In the genomic region with DNA sequence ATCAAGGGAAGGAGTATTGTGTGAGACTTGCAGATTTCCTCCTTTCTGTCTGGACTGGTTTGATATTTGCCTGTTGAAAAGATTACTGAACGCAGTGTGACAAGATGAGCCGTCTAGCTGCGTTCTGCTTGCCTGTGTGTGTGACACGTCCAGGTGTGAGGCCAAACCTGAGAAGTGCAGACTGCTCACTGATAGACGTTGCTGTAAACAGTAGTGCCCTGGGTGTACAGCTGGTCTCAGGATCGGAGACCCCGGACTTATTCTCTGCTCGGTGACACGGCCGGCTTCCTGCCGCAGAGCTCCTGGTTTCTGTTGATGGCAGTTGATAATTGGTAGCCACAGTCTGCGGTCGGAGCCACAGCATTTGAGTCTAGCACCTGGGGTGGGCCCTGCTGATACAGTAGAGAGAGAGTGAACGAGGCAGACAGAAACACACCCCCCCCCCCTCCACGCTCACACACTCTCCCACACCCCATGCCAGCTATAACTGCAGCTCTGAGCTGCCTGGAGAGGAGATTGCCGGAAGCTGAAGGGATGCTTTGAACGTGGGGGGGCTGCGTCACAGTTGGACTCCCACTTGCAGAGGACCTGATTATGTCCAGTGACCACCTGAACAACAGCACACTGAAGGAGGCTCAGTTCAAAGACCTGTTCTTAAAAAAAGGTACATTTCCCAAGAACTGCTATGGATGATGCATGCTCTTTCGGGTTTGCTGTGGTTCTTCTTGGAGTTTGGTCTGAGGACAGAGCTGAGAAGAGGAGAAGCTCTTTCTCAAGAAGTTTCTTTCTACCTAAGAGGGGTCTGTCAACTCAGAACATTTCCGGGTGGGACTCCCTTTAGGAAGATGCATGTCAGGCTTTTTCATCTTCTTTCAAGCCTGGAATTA, we compare ENCODE assay signal across 8 cellular contexts.
DNase-seq lines count a peak whose midpoint lies in the region; ATAC-seq and TF ChIP-seq lines count a peak whose summit lies in the region.

No MANE protein-coding gene starts in this region.

- H3K9me3 Mint-ChIP-seq in activated CD4-positive, alpha-beta T cell treated with anti-CD3 and anti-CD28 coated beads, Interleukin-2, amount 10 ng/mL, durations not matched to agents 24 days and 14 days = no peaks in the 10 kb centered on the region

- DNase-seq in BE2C (peak; percentile 21), osteoblast (ENCODE audit: insufficient read length, low spot score, missing footprints) (peak; percentile 75), tibial artery (no peak), amniotic stem cell (lab: John Stamatoyannopoulos, UW) (no peak)
- peak; percentile 91 for DNase-seq in activated CD4-positive, alpha-beta T cell treated with anti-CD3 and anti-CD28 coated beads, Interleukin-2, amount 10 ng/mL, durations not matched to agents 24 days and 14 days
- peak; percentile 66 to 81 (median 79) for DNase-seq in effector memory CD4-positive, alpha-beta T cell

- H3K4me3 ChIP-seq in BE2C (ENCODE audit: low read depth, low read length) (peak overlapping the region; percentile 60), osteoblast (ENCODE audit: insufficient read depth, low read length) (peak overlapping the region; percentile 70), tibial artery (peak overlapping the region; percentile 39 to 52)
- H3K4me3 ChIP-seq in effector memory CD4-positive, alpha-beta T cell (ENCODE audit: insufficient read depth, low read depth, low read length, poor library complexity, severe bottlenecking) = peak overlapping the region; percentile 33

- no peaks in the 10 kb centered on the region for H3K27me3 ChIP-seq in BE2C
- H3K27me3 ChIP-seq in effector memory CD4-positive, alpha-beta T cell (replicated peaks; ENCODE audit: control insufficient read depth, insufficient read depth, low read length, poor library complexity, severe bottlenecking) = no peaks in the 10 kb centered on the region
- peaks cover 25% of the 10 kb centered on the region for H3K27me3 ChIP-seq in osteoblast (ENCODE audit: insufficient read depth, low read length)
- H3K27me3 ChIP-seq in tibial artery = no peaks in the 10 kb centered on the region

- H3K4me2 ChIP-seq in osteoblast (ENCODE audit: insufficient read depth, low read length) = peak overlapping the region; percentile 94

- no peaks in the 10 kb centered on the region for H4K20me1 ChIP-seq in osteoblast (ENCODE audit: insufficient read depth, low read length)

- H3K27me3 Mint-ChIP-seq in activated CD4-positive, alpha-beta T cell treated with anti-CD3 and anti-CD28 coated beads, Interleukin-2, amount 10 ng/mL, durations not matched to agents 24 days and 14 days = no peaks in the 10 kb centered on the region

- H3K36me3 Mint-ChIP-seq in activated CD4-positive, alpha-beta T cell treated with anti-CD3 and anti-CD28 coated beads, Interleukin-2, amount 10 ng/mL, durations not matched to agents 24 days and 14 days (ENCODE audit: low read depth) = peaks cover 6% of the 10 kb centered on the region

- no peaks in the 10 kb centered on the region for H3K9me3 ChIP-seq in BE2C
- no peaks in the 10 kb centered on the region for H3K9me3 ChIP-seq in effector memory CD4-positive, alpha-beta T cell (ENCODE audit: control insufficient read depth, low read length)
- no peaks in the 10 kb centered on the region for H3K9me3 ChIP-seq in osteoblast (ENCODE audit: low read depth, low read length)
- no peaks in the 10 kb centered on the region for H3K9me3 ChIP-seq in tibial artery

- peak overlapping the region; percentile 94 for H3K4me3 Mint-ChIP-seq in activated CD4-positive, alpha-beta T cell treated with anti-CD3 and anti-CD28 coated beads, Interleukin-2, amount 10 ng/mL, durations not matched to agents 24 days and 14 days

- peak overlapping the region; percentile 66 for H3K27ac ChIP-seq in effector memory CD4-positive, alpha-beta T cell (ENCODE audit: insufficient read depth, low read length, poor library complexity, severe bottlenecking)
- H3K27ac ChIP-seq in osteoblast (ENCODE audit: low read depth, low read length) (no peak overlapping the region), tibial artery (peak overlapping the region; percentile 65 to 69)

- peak overlapping the region; percentile 85 for H2AFZ ChIP-seq in osteoblast (ENCODE audit: low read length)

- H3K27ac Mint-ChIP-seq in activated CD4-positive, alpha-beta T cell treated with anti-CD3 and anti-CD28 coated beads, Interleukin-2, amount 10 ng/mL, durations not matched to agents 24 days and 14 days = peak overlapping the region; percentile 97

- no peak for TF ChIP-seq CTCF in BE2C (IDR thresholded peaks at IDR 0.05; ENCODE audit: low read depth, low read length)
- no peak for TF ChIP-seq CTCF in osteoblast (IDR thresholded peaks at IDR 0.05; ENCODE audit: extremely low read depth, low read depth, low read length)
- TF ChIP-seq CTCF in tibial artery (IDR thresholded peaks at IDR 0.05) = no peak

- intact Hi-C loops in activated CD4-positive, alpha-beta T cell treated with anti-CD3 and anti-CD28 coated beads, Interleukin-2, amount 10 ng/mL, durations not matched to agents 24 days and 14 days (cut with micrococcal nuclease) = loop anchor here (1.0 to 5.0 kb wide), 6 partner anchors 26 to 236 kb away; a partner anchor contains a TSS
- intact Hi-C loops in tibial artery (cut with DNase I; ENCODE audit: low total_unique reads) = no loop called here

- ATAC-seq in GM19452 (IDR thresholded peaks at IDR 0.05; ENCODE audit: unreplicated experiment) = peak; percentile 68
- ATAC-seq in HG03565 (IDR thresholded peaks at IDR 0.05; ENCODE audit: unreplicated experiment) = peak; percentile 47

- H3K4me1 Mint-ChIP-seq in activated CD4-positive, alpha-beta T cell treated with anti-CD3 and anti-CD28 coated beads, Interleukin-2, amount 10 ng/mL, durations not matched to agents 24 days and 14 days = peaks cover 79% of the 10 kb centered on the region

- H3K4me1 ChIP-seq in BE2C (no peaks in the 10 kb centered on the region), osteoblast (ENCODE audit: insufficient read depth, low read length) (peaks cover 14% of the 10 kb centered on the region), tibial artery (peaks cover 0 to 47% (median 19%) of the 10 kb centered on the region in 4 donors)
- H3K4me1 ChIP-seq in effector memory CD4-positive, alpha-beta T cell (ENCODE audit: control insufficient read depth, insufficient read depth, low read length, poor library complexity, severe bottlenecking) = peaks cover 53% of the 10 kb centered on the region

- no peaks in the 10 kb centered on the region for H3K79me2 ChIP-seq in osteoblast (ENCODE audit: insufficient read depth, low read length)

- H3K36me3 ChIP-seq in BE2C = no peaks in the 10 kb centered on the region
- H3K36me3 ChIP-seq in effector memory CD4-positive, alpha-beta T cell (ENCODE audit: control insufficient read depth, insufficient read depth, low read length) = no peaks in the 10 kb centered on the region
- no peaks in the 10 kb centered on the region for H3K36me3 ChIP-seq in osteoblast (ENCODE audit: insufficient read depth, low read length)
- H3K36me3 ChIP-seq in tibial artery = no peaks in the 10 kb centered on the region

Comparison
In these comparisons a context has a peak if more than half of its experiments do, and no peak if none do; other contexts are left out.
1. DNase-seq: peak in BE2C (single experiment), activated CD4-positive, alpha-beta T cell treated with anti-CD3 and anti-CD28 coated beads, Interleukin-2, amount 10 ng/mL, durations not matched to agents 24 days and 14 days (single experiment), effector memory CD4-positive, alpha-beta T cell (3 of 3) and osteoblast (single experiment); none in tibial artery (0 of 2) and amniotic stem cell (single experiment).
2. Peak in every context shown above with its lines, with median percentiles within 50 percentile points of each other: H3K4me3 ChIP-seq.